In genomic region chr1:97071163-97071562, GRCh38 we compare ENCODE assay signal across 17 cellular contexts.
DNase-seq lines count a peak whose midpoint lies in the region; ATAC-seq, FAIRE-seq and TF ChIP-seq lines count a peak whose summit lies in the region.
"Had no signal": no experiment of that assay in that cellular context is flagged by ENCODE, and none has a peak within 500 bp of the region (broad histone marks: within the 10 kb centered on the region; RNA-seq: fewer than 3 reads in every experiment).

No MANE protein-coding gene starts in this region.

- intact Hi-C loops in PC-3 (cut with micrococcal nuclease): loop anchor here (5.0 kb wide), 1 partner anchor 71 kb away; no protein-coding TSS in a partner anchor

- H2AFZ ChIP-seq in PC-3 (ENCODE audit: low read length) (no peak overlapping the region), astrocyte (ENCODE audit: low read depth, low read length) (no peak overlapping the region)

- no peaks in the 10 kb centered on the region for H3K9me3 ChIP-seq in PC-3 (ENCODE audit: low read length)
- H3K9me3 ChIP-seq in astrocyte (ENCODE audit: insufficient read depth, low read depth, low read length): no peaks in the 10 kb centered on the region

- H3K27ac Mint-ChIP-seq in astrocyte (ENCODE audit: unreplicated experiment): no peak overlapping the region
- H3K27ac Mint-ChIP-seq: CD4-positive, CD25-positive, alpha-beta regulatory T cell; IgD-negative memory B cell had no signal

- no peaks in the 10 kb centered on the region for H3K27me3 ChIP-seq in PC-3 (ENCODE audit: low read length)
- H3K27me3 ChIP-seq in astrocyte (ENCODE audit: insufficient read depth, low read length): no peaks in the 10 kb centered on the region
- H3K27me3 ChIP-seq: BLaER1 treated with 17β-estradiol and CSF1 and Interleukin-3, amounts not matched to agents 10 nM and 100 nM had no signal

- no peak for FAIRE-seq in astrocyte (lab: Jason Lieb, UNC)
- FAIRE-seq: G401.6, GM12892, GM19239 had no signal

- peak overlapping the region; percentile 48 for H3K4me2 ChIP-seq in PC-3 (ENCODE audit: low read length)
- H3K4me2 ChIP-seq in astrocyte (ENCODE audit: low read length): no peak overlapping the region
- H3K4me2 ChIP-seq: BLaER1 treated with 17β-estradiol and CSF1 and Interleukin-3, amounts not matched to agents 10 nM and 100 nM had no signal

- TF ChIP-seq CTCF in AG10803 (conservative IDR thresholded peaks at IDR 0.05; ENCODE audit: low read length) (no peak), PC-3 (conservative IDR thresholded peaks at IDR 0.05; ENCODE audit: low read depth, low read length) (no peak), astrocyte (IDR thresholded peaks at IDR 0.05; ENCODE audit: insufficient read depth, low read depth, low read length) (no peak)

- H3K9ac ChIP-seq in PC-3 (ENCODE audit: low read length) (no peak overlapping the region), astrocyte (ENCODE audit: low read length) (no peak overlapping the region)
- H3K9ac ChIP-seq: BLaER1 treated with 17β-estradiol and CSF1 and Interleukin-3, amounts not matched to agents 10 nM and 100 nM had no signal

- H3K27ac ChIP-seq in PC-3 (ENCODE audit: low read length) (no peak overlapping the region), astrocyte (ENCODE audit: low read depth, low read length) (no peak overlapping the region)
- H3K27ac ChIP-seq: BLaER1 treated with 17β-estradiol and CSF1 and Interleukin-3, amounts not matched to agents 10 nM and 100 nM had no signal

- BruUV-seq in PC-3 (replicated peaks; lab: Mats Ljungman, UMichigan): no TSS peak

- H4K20me1 ChIP-seq in PC-3 (ENCODE audit: low read length) (no peaks in the 10 kb centered on the region), astrocyte (ENCODE audit: insufficient read depth, low read length) (no peaks in the 10 kb centered on the region)
- H4K20me1 ChIP-seq: BLaER1 treated with 17β-estradiol and CSF1 and Interleukin-3, amounts not matched to agents 10 nM and 100 nM had no signal

- no peaks in the 10 kb centered on the region for H3K27me3 Mint-ChIP-seq in astrocyte (ENCODE audit: low read depth, unreplicated experiment)
- H3K27me3 Mint-ChIP-seq: CD4-positive, CD25-positive, alpha-beta regulatory T cell; IgD-negative memory B cell had no signal

- H3K4me1 ChIP-seq in PC-3 (ENCODE audit: insufficient read depth, low read length) (peaks cover 13% of the 10 kb centered on the region), astrocyte (ENCODE audit: insufficient read depth, low read length) (no peaks in the 10 kb centered on the region)
- H3K4me1 ChIP-seq: BLaER1 treated with 17β-estradiol and CSF1 and Interleukin-3, amounts not matched to agents 10 nM and 100 nM had no signal

- H3K4me3 ChIP-seq in AG10803 (ENCODE audit: low read length) (no peak overlapping the region), PC-3 (ENCODE audit: low read length) (no peak overlapping the region), astrocyte (ENCODE audit: insufficient read depth, low read depth, low read length) (no peak overlapping the region)
- H3K4me3 ChIP-seq: BLaER1 treated with 17β-estradiol and CSF1 and Interleukin-3, amounts not matched to agents 10 nM and 100 nM had no signal

- no peak overlapping the region for H3K4me3 Mint-ChIP-seq in astrocyte (ENCODE audit: unreplicated experiment)
- H3K4me3 Mint-ChIP-seq: CD4-positive, CD25-positive, alpha-beta regulatory T cell; IgD-negative memory B cell had no signal

- ATAC-seq in PC-3 (peak; percentile 85), HG03135 (IDR thresholded peaks at IDR 0.05; ENCODE audit: unreplicated experiment) (no peak)
- ATAC-seq: HCT116 had no signal

- H3K36me3 ChIP-seq in PC-3 (ENCODE audit: low read depth, low read length) (no peaks in the 10 kb centered on the region), astrocyte (ENCODE audit: insufficient read depth, low read length) (no peaks in the 10 kb centered on the region)

- H3K79me2 ChIP-seq in PC-3 (ENCODE audit: low read length) (no peaks in the 10 kb centered on the region), astrocyte (ENCODE audit: insufficient read depth, low read length) (no peaks in the 10 kb centered on the region)

- POLR2A ChIA-PET in PC-3 (lab: Charles Lee; ENCODE audit: unreplicated experiment): no interaction called here

- peak; percentile 18 for DNase-seq in AG10803 (ENCODE audit: low read depth)
- DNase-seq in GM03348 (ENCODE audit: low spot score): peak; percentile 5
- peak; percentile 45 for DNase-seq in PC-3
- peak; percentile 28 for DNase-seq in astrocyte (ENCODE audit: low read depth)
- no peak for DNase-seq in amniotic stem cell (lab: John Stamatoyannopoulos, UW)
- no peak for DNase-seq in activated naive CD4-positive, alpha-beta T cell (lab: John Stamatoyannopoulos, UW)
- no peak for DNase-seq in dermis blood vessel endothelial cell
- DNase-seq: 8988T; CD4-positive, CD25-positive, alpha-beta regulatory T cell; DMS53 had no signal

- H3F3A ChIP-seq in PC-3 (ENCODE audit: low read length, unreplicated experiment): no peaks in the 10 kb centered on the region

- H3K36me3 Mint-ChIP-seq in astrocyte (ENCODE audit: low read depth, unreplicated experiment): no peaks in the 10 kb centered on the region
- H3K36me3 Mint-ChIP-seq: CD4-positive, CD25-positive, alpha-beta regulatory T cell; IgD-negative memory B cell had no signal

- no peaks in the 10 kb centered on the region for H3K9me2 ChIP-seq in PC-3 (replicated peaks; ENCODE audit: low read length)

- H3K9me3 Mint-ChIP-seq in astrocyte (ENCODE audit: unreplicated experiment): peaks cover 2% of the 10 kb centered on the region

- H3K4me1 Mint-ChIP-seq in astrocyte (ENCODE audit: low read depth, unreplicated experiment): peaks cover 2% of the 10 kb centered on the region
- H3K4me1 Mint-ChIP-seq: CD4-positive, CD25-positive, alpha-beta regulatory T cell; IgD-negative memory B cell had no signal

- CTCF ChIA-PET in PC-3 (lab: Charles Lee): no interaction called here

Comparison
In these comparisons a context has a peak if more than half of its experiments do, and no peak if none do; other contexts are left out.
1. DNase-seq: peak in AG10803 (single experiment), GM03348 (single experiment), PC-3 (single experiment) and astrocyte (single experiment); none in amniotic stem cell (single experiment), activated naive CD4-positive, alpha-beta T cell (0 of 4) and dermis blood vessel endothelial cell (single experiment).